9 cellular contexts compared by ENCODE assay signal in genomic region chr17:74325743-74326379, GRCh38. TPM values are rescaled to one million over a fixed set of nuclear protein-coding genes. Genes with fewer than 3 reads are reported as not detected.
DNase-seq lines count a peak whose midpoint lies in the region; ATAC-seq, FAIRE-seq and TF ChIP-seq lines count a peak whose summit lies in the region.
"Had no signal": no experiment of that assay in that cellular context is flagged by ENCODE, and none has a peak within 500 bp of the region (broad histone marks: within the 10 kb centered on the region; RNA-seq: fewer than 3 reads in every experiment).

Gene KIF19, plus strand, starts transcription at chr17:74326226. Its CDS starts 124 bp downstream, at chr17:74326350.

- FAIRE-seq in GM12892 (lab: Jason Lieb, UNC): no peak

- H3K4me3 ChIP-seq in heart right ventricle (peak within 1 kb of the TSS; percentile 33 to 61 (median 48)), upper lobe of right lung (peak within 1 kb of the TSS; percentile 41)

- ATAC-seq in heart right ventricle: peak; percentile 74 to 89 (median 80)
- ATAC-seq in upper lobe of right lung: peak; percentile 79
- no peak for ATAC-seq in GM19452 (IDR thresholded peaks at IDR 0.05; ENCODE audit: unreplicated experiment)

- H3K36me3 ChIP-seq in heart right ventricle: no peaks in the 10 kb centered on the region
- no peaks in the 10 kb centered on the region for H3K36me3 ChIP-seq in upper lobe of right lung

- H3K9me3 ChIP-seq in heart right ventricle (no peaks in the 10 kb centered on the region), upper lobe of right lung (no peaks in the 10 kb centered on the region)

- 2 to 3% methylated on average over 61 to 73 of the region's 73 CpGs for WGBS in heart right ventricle, 2 donors

- TF ChIP-seq POLR2A in GM12892 (IDR thresholded peaks at IDR 0.05; ENCODE audit: low read depth, low read length): no peak

- intact Hi-C loops in heart right ventricle (cut with DNase I) (no loop called here), upper lobe of right lung (cut with DNase I) (no loop called here)

- H3K27ac ChIP-seq in heart right ventricle: peak within 1 kb of the TSS in 9 of 10 donors; percentile 9 to 62 (median 46)
- H3K27ac ChIP-seq in upper lobe of right lung: no peak within 1 kb of the TSS

- H3K27me3 ChIP-seq in heart right ventricle (peaks cover 0 to 26% (median 0%) of the 10 kb centered on the region in 7 donors), upper lobe of right lung (peaks cover 14% of the 10 kb centered on the region)

- TF ChIP-seq CTCF in heart right ventricle (IDR thresholded peaks at IDR 0.05) (no peak), upper lobe of right lung (IDR thresholded peaks at IDR 0.05) (no peak)

- H3K4me1 ChIP-seq in heart right ventricle (peaks cover 10 to 22% (median 18%) of the 10 kb centered on the region in 9 donors), upper lobe of right lung (peaks cover 13% of the 10 kb centered on the region)

- DNase-seq in GM12892 (ENCODE audit: insufficient read length) (peak; percentile 83), MV-4-11 (lab: John Stamatoyannopoulos, UW) (peak; percentile 37), heart right ventricle (peak; percentile 33 to 65), putamen (ENCODE audit: low spot score) (peak; percentile 25), upper lobe of right lung (peak; percentile 75), OCI-M2 (lab: John Stamatoyannopoulos, UW; ENCODE audit: unreplicated experiment) (no peak)
- peak; percentile 66 to 77 for DNase-seq in activated T-cell treated with anti-CD3 and anti-CD28 coated beads, Interleukin-2, amount 50 U/mL, for 48 hours

RNA-seq across cellular contexts. Expression of gene KIF19, which starts in this region (rescaled TPM):
- not detected for polyA plus RNA-seq in GM12892 (2012; ENCODE audit: missing spikeins)
- total RNA-seq in heart right ventricle: 1 to 10 TPM in 2 of 10 donors, under 1 TPM in 8; 0.07 to 1.5 (median 0.26) TPM
- polyA plus RNA-seq in heart right ventricle: under 1 TPM; 0.29 to 0.41 TPM
- total RNA-seq in upper lobe of right lung: 0.23 TPM
- total RNA-seq: HT1080 had no signal

Comparison
In these comparisons a context has a peak if more than half of its experiments do, and no peak if none do; other contexts are left out.
1. Peak in DNase-seq, ATAC-seq and H3K4me3 ChIP-seq in upper lobe of right lung; RNA of the gene not detected or under 1 TPM.